8 cellular contexts compared by ENCODE assay signal in the genomic region with DNA sequence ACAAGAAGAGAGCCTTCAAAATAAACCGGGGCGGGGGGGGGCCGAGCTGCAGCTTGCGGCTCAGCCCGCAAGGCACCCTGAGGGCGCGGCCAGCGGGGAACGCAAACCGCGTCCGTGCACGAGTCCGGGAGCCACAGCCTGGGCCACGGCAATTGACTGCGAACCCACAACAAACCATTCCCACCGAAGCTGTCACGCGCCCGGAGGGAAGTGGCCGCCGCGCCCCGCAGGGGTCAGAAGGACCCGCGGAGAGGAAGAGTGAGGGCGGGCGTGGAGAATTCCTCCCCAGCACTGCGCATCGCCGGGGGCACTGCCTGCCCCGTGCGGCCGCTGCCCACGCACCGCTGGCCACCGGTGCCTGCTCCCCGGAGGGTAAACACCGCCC. TPM values are rescaled to one million over a fixed set of nuclear protein-coding genes. Genes with fewer than 3 reads are reported as not detected.
A peak's percentile ranks its signal among the peaks of the same experiment; 100 is the strongest.
DNase-seq lines count a peak whose midpoint lies in the region; ATAC-seq, FAIRE-seq and TF ChIP-seq lines count a peak whose summit lies in the region.

No MANE protein-coding gene starts in this region.

- H3K9ac ChIP-seq in mammary epithelial cell (ENCODE audit: insufficient read depth, low read length) (no peak overlapping the region), HepG2 (ENCODE audit: insufficient read depth, low read depth, low read length) (peak overlapping the region; percentile 96)

- H3K4me3 ChIP-seq in Peyer's patch (peak overlapping the region; percentile 70 to 92 (median 76)), mammary epithelial cell (replicated peaks in 1 of 3; ENCODE audit: insufficient read depth in 1 of 3, low read depth in 2 of 3, low read length in 3 of 3) (peak overlapping the region; percentile 63 to 66 (median 64)), HepG2 (replicated peaks in 1 of 3; ENCODE audit: insufficient read depth in 1 of 3, low read depth in 2 of 3, low read length in 3 of 3) (peak overlapping the region; percentile 87 to 100 (median 97)), stomach (peak overlapping the region; percentile 68 to 94 (median 92))

- intact Hi-C loops in mammary epithelial cell (cut with micrococcal nuclease) (loop anchor here (1.0 to 10.0 kb wide), 7 partner anchors 41 to 412 kb away; a partner anchor contains a TSS), HepG2 (cut with micrococcal nuclease; ENCODE audit: unreplicated experiment) (loop anchor here (2.0 to 10.0 kb wide), 2 partner anchors 59 to 121 kb away; no protein-coding TSS in a partner anchor), stomach (cut with DNase I; ENCODE audit: low total_unique reads) (no loop called here)

- H3K36me3 ChIP-seq in Peyer's patch (no peaks in the 10 kb centered on the region), mammary epithelial cell (ENCODE audit: insufficient read depth, low read length) (no peaks in the 10 kb centered on the region), HepG2 (replicated peaks in 1 of 2; ENCODE audit: control insufficient read depth in 1 of 2, insufficient read depth in 2 of 2, low read length in 2 of 2) (no peaks in the 10 kb centered on the region), stomach (no peaks in the 10 kb centered on the region)

- dilution Hi-C loops in mammary epithelial cell (cut with HindIII; ENCODE audit: low sequenced_read_pairs) = no loop called here

- H4K20me1 ChIP-seq in mammary epithelial cell (ENCODE audit: insufficient read depth, low read length) (no peaks in the 10 kb centered on the region), HepG2 (ENCODE audit: insufficient read depth, low read length) (0 out of 2 replicates have a peak, but pooled peaks cover 3% of the 10 kb centered on the region)

- in situ Hi-C loops in mammary epithelial cell (cut with MboI; ENCODE audit: low sequenced_read_pairs in 2 of 2) = no loop called here
- in situ Hi-C loops in HepG2 (cut with HindIII; ENCODE audit: extremely low pct_ligation_motif_present, low pct_unique_long_range_greater_than_20kb) = no loop called here
- in situ Hi-C loops in G401 (cut with HindIII; ENCODE audit: low sequenced_read_pairs) = no loop called here

- TF ChIP-seq EP300 in HepG2 (IDR thresholded peaks at IDR 0.05; ENCODE audit: low read depth in 2 of 2, low read length in 2 of 2) (no peak), HepG2 (CRISPR knock-in tag; IDR thresholded peaks at IDR 0.05; ENCODE audit: borderline replicate concordance) (no peak), stomach (IDR thresholded peaks at IDR 0.05) (no peak)

- H3K4me1 ChIP-seq in Peyer's patch (peaks cover 0 to 18% (median 5%) of the 10 kb centered on the region in 4 donors), mammary epithelial cell (ENCODE audit: insufficient read depth, low read length) (peaks cover 24% of the 10 kb centered on the region), HepG2 (ENCODE audit: insufficient read depth, low read length) (peaks cover 51% of the 10 kb centered on the region), stomach (peaks cover 12 to 64% (median 46%) of the 10 kb centered on the region in 4 donors)

- no CpG with 5 or more reads among the region's 39 CpGs for WGBS in mammary epithelial cell (ENCODE audit: low coverage, missing lambda C conversion rate)
- 0% methylated on average over 2 of the region's 39 CpGs for WGBS in HepG2 (ENCODE audit: low lambda C conversion rate)
- WGBS in stomach, 5 donors = 0 to 1% (median 0%) methylated on average over 2 to 39 of the region's 39 CpGs

- no TSS peak for BruUV-seq in mammary epithelial cell (replicated peaks; lab: Mats Ljungman, UMichigan)
- no TSS peak for BruUV-seq in HepG2 (replicated peaks; lab: Mats Ljungman, UMichigan)

- H3K79me2 ChIP-seq in mammary epithelial cell (ENCODE audit: insufficient read depth, low read length) (no peaks in the 10 kb centered on the region), HepG2 (ENCODE audit: insufficient read depth, low read length) (peaks cover 57% of the 10 kb centered on the region)

- CTCF ChIA-PET in mammary epithelial cell (lab: Charles Lee; ENCODE audit: low non-redundant PET) = interaction anchor here (0.9 kb wide), 1 partner anchor 266 kb away, joined by 4 read pairs; no protein-coding TSS in a partner anchor
- CTCF ChIA-PET in HepG2 (lab: Yijun Ruan, JAX; ENCODE audit: low intra/inter-chr PET ratio, low total read pairs) = no interaction called here

- TF ChIP-seq POLR2A in Peyer's patch (IDR thresholded peaks at IDR 0.05) (no peak), HepG2 (IDR thresholded peaks at IDR 0.05; ENCODE audit: insufficient read depth in 1 of 2, low read depth in 2 of 2, low read length in 2 of 2) (no peak), stomach (IDR thresholded peaks at IDR 0.05) (no peak)

- TF ChIP-seq CTCF in Peyer's patch (IDR thresholded peaks at IDR 0.05) = no peak
- TF ChIP-seq CTCF in mammary epithelial cell (conservative IDR thresholded peaks at IDR 0.05 in 1 of 2, IDR thresholded peaks at IDR 0.05 in 1 of 2; ENCODE audit: extremely low read depth in 1 of 2, insufficient read depth in 1 of 2, low read depth in 1 of 2, low read length in 2 of 2) = no peak
- no peak for TF ChIP-seq CTCF in HepG2 (CRISPR knock-in tag; IDR thresholded peaks at IDR 0.05)
- no peak for TF ChIP-seq CTCF in stomach (IDR thresholded peaks at IDR 0.05)

- TF ChIP-seq RAD21 in HepG2 (CRISPR knock-in tag; IDR thresholded peaks at IDR 0.05) = no peak

- peak overlapping the region; percentile 91 for H2AFZ ChIP-seq in mammary epithelial cell (ENCODE audit: low read depth, low read length)
- H2AFZ ChIP-seq in HepG2 (ENCODE audit: low read length) = no peak overlapping the region

- H3K9me3 ChIP-seq in Peyer's patch = no peaks in the 10 kb centered on the region
- no peaks in the 10 kb centered on the region for H3K9me3 ChIP-seq in mammary epithelial cell (replicated peaks; ENCODE audit: insufficient read depth, low read length)
- no peaks in the 10 kb centered on the region for H3K9me3 ChIP-seq in HepG2 (ENCODE audit: low read length)
- no peaks in the 10 kb centered on the region for H3K9me3 ChIP-seq in stomach

- H3K27me3 ChIP-seq in Peyer's patch = no peaks in the 10 kb centered on the region
- peaks cover 24% of the 10 kb centered on the region for H3K27me3 ChIP-seq in mammary epithelial cell (ENCODE audit: insufficient read depth, low read length)
- peaks cover 0 to 4% of the 10 kb centered on the region in 2 experiments; a peak in 1 of 5 replicates for H3K27me3 ChIP-seq in HepG2 (ENCODE audit: control insufficient read depth in 1 of 2, insufficient read depth in 2 of 2, low read length in 2 of 2)
- H3K27me3 ChIP-seq in stomach = peaks cover 0 to 33% (median 4%) of the 10 kb centered on the region in 3 donors

- H3K27ac ChIP-seq in Peyer's patch (peak overlapping the region; percentile 83 to 92 (median 87)), mammary epithelial cell (ENCODE audit: insufficient read depth, low read depth, low read length) (no peak overlapping the region), HepG2 (ENCODE audit: extremely low read length, insufficient read depth, low read length) (peak overlapping the region; percentile 81), stomach (peak overlapping the region; percentile 85 to 93 (median 92))

- DNase-seq in Ammon's horn (ENCODE audit: low spot score) = peak; percentile 13
- peak in 2 of 3 donors; percentile 61 to 65 for DNase-seq in Peyer's patch
- no peak for DNase-seq in mammary epithelial cell
- no peak for DNase-seq in HepG2 (ENCODE audit: low spot score)
- peak; percentile 26 for DNase-seq in stomach
- no peak for DNase-seq in G401 (ENCODE audit: low spot score)

- ATAC-seq in GM21528 (IDR thresholded peaks at IDR 0.05; ENCODE audit: low FRiP score, unreplicated experiment) = peak; percentile 22
- ATAC-seq in HepG2 = peak; percentile 11
- ATAC-seq in HG02610 (IDR thresholded peaks at IDR 0.05; ENCODE audit: unreplicated experiment) = no peak

- POLR2A ChIA-PET in HepG2 (lab: Yijun Ruan, JAX) = interaction anchor here (1.1 to 3.5 kb wide), 4 partner anchors 13 to 56 kb away, joined by 3 to 26 read pairs (median 6); no protein-coding TSS in a partner anchor

- peak overlapping the region; percentile 100 for H3K4me2 ChIP-seq in mammary epithelial cell (ENCODE audit: insufficient read depth, low read depth, low read length)
- peak overlapping the region; percentile 96 for H3K4me2 ChIP-seq in HepG2 (ENCODE audit: low read depth, low read length)

- FAIRE-seq in HepG2 (lab: Jason Lieb, UNC) = no peak

TF ChIP-seq in HepG2, 621 proteins besides CTCF, POLR2A, EP300 and RAD21 (continues in another document):
- peak; percentile 38 for TF ChIP-seq TAF15 (IDR thresholded peaks at IDR 0.05; ENCODE audit: low read depth, low read length, poor library complexity, severe bottlenecking)
- TF ChIP-seq LCORL (IDR thresholded peaks at IDR 0.05) = no peak
- TF ChIP-seq LCORL (CRISPR knock-in tag; IDR thresholded peaks at IDR 0.05) = no peak

RNA-seq across cellular contexts. Expression of a gene that starts 0.6 kb away (rescaled TPM):
- total RNA-seq in Peyer's patch = 10 to 100 TPM; 16.3 to 90.0 (median 54.7) TPM
- under 1 TPM; 0.61 to 0.67 TPM for total RNA-seq in mammary epithelial cell
- polyA plus RNA-seq in mammary epithelial cell = 0.09 TPM
- polyA minus RNA-seq in mammary epithelial cell = 0.05 TPM
- 44.8 and 76.5 TPM in 2 replicates for total RNA-seq in HepG2 (2016; rRNA removed; fragmentation: Illumina TruSeq; extraction: Trizol)
- total RNA-seq in HepG2 (2016; cell fraction: cytosol; rRNA removed; fragmentation: Illumina TruSeq; extraction: Trizol; ENCODE audit: low read depth) = 8.1 TPM in 2 replicates
- 37.2 and 78.5 TPM in 2 replicates for total RNA-seq in HepG2 (2016; cell fraction: insoluble cytoplasmic fraction; rRNA removed; fragmentation: Illumina TruSeq; extraction: Trizol)
- total RNA-seq in HepG2 (2016; cell fraction: membrane; rRNA removed; fragmentation: Illumina TruSeq; extraction: Trizol) = 23.2 and 23.6 TPM in 2 replicates
- total RNA-seq in HepG2 (2016; cell fraction: nucleus; rRNA removed; fragmentation: Illumina TruSeq; extraction: Trizol) = 92.0 and 99.3 TPM in 2 replicates
- 146 and 195 TPM in 2 replicates for polyA plus RNA-seq in HepG2 (2011; rRNA removed)
- 160 and 165 TPM in 2 replicates for polyA plus RNA-seq in HepG2 (2011; cell fraction: cytosol; rRNA removed)
- 88.3 and 110 TPM in 2 replicates for polyA plus RNA-seq in HepG2 (2011; cell fraction: nucleus; rRNA removed)
- polyA plus RNA-seq in HepG2 (2012) = 94.7 and 114 TPM in 2 replicates
- 1.5 and 1.6 TPM in 2 replicates for polyA plus RNA-seq in HepG2 (2016; cell fraction: cytosol; fragmentation: Illumina TruSeq; extraction: Trizol; ENCODE audit: low read depth)
- polyA plus RNA-seq in HepG2 (2016; cell fraction: insoluble cytoplasmic fraction; fragmentation: Illumina TruSeq; extraction: Trizol; ENCODE audit: low read depth) = 26.7 and 28.7 TPM in 2 replicates
- 5.7 and 6.6 TPM in 2 replicates for polyA plus RNA-seq in HepG2 (2016; cell fraction: membrane; fragmentation: Illumina TruSeq; extraction: Trizol; ENCODE audit: low read depth)
- polyA plus RNA-seq in HepG2 (2016; cell fraction: nucleus; fragmentation: Illumina TruSeq; extraction: Trizol; ENCODE audit: insufficient read depth, low read depth) = 66.6 and 67.2 TPM in 2 replicates
- polyA minus RNA-seq in HepG2 (2011; rRNA and poly(A)+ RNA removed; ENCODE audit: low replicate concordance) = 82.3 and 729 TPM in 2 replicates
- polyA minus RNA-seq in HepG2 (2011; cell fraction: cytosol; rRNA and poly(A)+ RNA removed) = 295 and 307 TPM in 2 replicates
- polyA minus RNA-seq in HepG2 (2011; cell fraction: nucleus; rRNA and poly(A)+ RNA removed) = 324 and 354 TPM in 2 replicates
- 100 to 1,000 TPM in 2 of 5 donors, 10 to 100 TPM in 3; 57.8 to 689 (median 89.9) TPM for total RNA-seq in stomach
- 10 to 100 TPM in 1 of 3 donors, 1 to 10 TPM in 2; 4.2 to 11.1 (median 9.2) TPM for polyA plus RNA-seq in stomach
- 30.2 and 33.6 TPM in 2 replicates for total RNA-seq in G401 (2014; rRNA removed; shearing (Covaris generic))

Comparison
In these comparisons a context has a peak if more than half of its experiments do, and no peak if none do; other contexts are left out.
1. DNase-seq: peak in Ammon's horn (single experiment), Peyer's patch (2 of 3) and stomach (single experiment); none in mammary epithelial cell (single experiment), HepG2 (single experiment) and G401 (single experiment).
2. RNA of a gene that starts 0.6 kb away (total RNA-seq): 57.8 to 689 TPM in stomach, 8.1 to 99.3 TPM in HepG2, 16.3 to 90.0 TPM in Peyer's patch and 30.2 to 33.6 TPM in G401; 0.61 to 0.67 TPM in mammary epithelial cell; every median in the first group is over 4 times any median in the second.
3. Peak in every context shown above with its lines, with median percentiles within 50 percentile points of each other: H3K4me3 ChIP-seq.